18 cellular contexts compared by ENCODE assay signal in genomic region chr7:139769066-139769465, GRCh38. TPM values are rescaled to one million over a fixed set of nuclear protein-coding genes. Genes with fewer than 3 reads are reported as not detected.
DNase-seq lines count a peak whose midpoint lies in the region; ATAC-seq and TF ChIP-seq lines count a peak whose summit lies in the region.
"Had no signal": no experiment of that assay in that cellular context is flagged by ENCODE, and none has a peak within 500 bp of the region (broad histone marks: within the 10 kb centered on the region; RNA-seq: fewer than 3 reads in every experiment).

No MANE protein-coding gene starts in this region.

- H3K4me1 ChIP-seq in left ventricle myocardium inferior = peaks cover 97% of the 10 kb centered on the region

- no peak for ATAC-seq in stimulated activated naive CD8-positive, alpha-beta T cell treated with anti-CD3 and anti-CD28 coated beads, Interleukin-15, amount 100 ng/mL, for 72 hours
- ATAC-seq in GM21526 (IDR thresholded peaks at IDR 0.05; ENCODE audit: low FRiP score, unreplicated experiment) (no peak), GM19397 (IDR thresholded peaks at IDR 0.05; ENCODE audit: unreplicated experiment) (no peak)
- ATAC-seq: left lobe of liver had no signal

- DNase-seq in left ventricle myocardium inferior = no peak
- no peak for DNase-seq in cardiac septum (ENCODE audit: low spot score)
- DNase-seq in immature natural killer cell = no peak
- DNase-seq in stimulated activated naive CD8-positive, alpha-beta T cell treated with anti-CD3 and anti-CD28 coated beads, Interleukin-15, amount 100 ng/mL, for 72 hours = no peak
- DNase-seq in COLO829 (ENCODE audit: low spot score) = no peak
- DNase-seq: activated naive CD4-positive, alpha-beta T cell treated with anti-CD3 and anti-CD28 coated beads for 36 hours; AML-193; NCI-H1436 treated with DMSO at 0.1 percent for 48 hours; NCI-H446; SHP77; stimulated activated CD4-positive, alpha-beta T cell treated with anti-CD3 and anti-CD28 coated beads, Interleukin-15, amount 100 ng/mL, for 24 hours; T-helper 9 cell had no signal

- H3K4me3 Mint-ChIP-seq in immature natural killer cell = peak overlapping the region; percentile 66 to 82 (median 70)
- H3K4me3 Mint-ChIP-seq in stimulated activated naive CD8-positive, alpha-beta T cell treated with anti-CD3 and anti-CD28 coated beads, Interleukin-15, amount 100 ng/mL, for 72 hours = peak overlapping the region; percentile 50 to 64
- H3K4me3 Mint-ChIP-seq: activated naive CD4-positive, alpha-beta T cell treated with anti-CD3 and anti-CD28 coated beads for 36 hours had no signal

- H3K9me3 Mint-ChIP-seq in immature natural killer cell = no peaks in the 10 kb centered on the region
- no peaks in the 10 kb centered on the region for H3K9me3 Mint-ChIP-seq in stimulated activated naive CD8-positive, alpha-beta T cell treated with anti-CD3 and anti-CD28 coated beads, Interleukin-15, amount 100 ng/mL, for 72 hours
- H3K9me3 Mint-ChIP-seq: activated naive CD4-positive, alpha-beta T cell treated with anti-CD3 and anti-CD28 coated beads for 36 hours had no signal

- H3K27me3 Mint-ChIP-seq in immature natural killer cell (ENCODE audit: low read depth in 3 of 3) = no peaks in the 10 kb centered on the region
- H3K27me3 Mint-ChIP-seq in stimulated activated naive CD8-positive, alpha-beta T cell treated with anti-CD3 and anti-CD28 coated beads, Interleukin-15, amount 100 ng/mL, for 72 hours = no peaks in the 10 kb centered on the region

- H3K4me1 Mint-ChIP-seq in immature natural killer cell = peaks cover 82 to 94% of the 10 kb centered on the region in 2 donors
- peaks cover 82% of the 10 kb centered on the region for H3K4me1 Mint-ChIP-seq in stimulated activated naive CD8-positive, alpha-beta T cell treated with anti-CD3 and anti-CD28 coated beads, Interleukin-15, amount 100 ng/mL, for 72 hours

- H3K36me3 ChIP-seq in left ventricle myocardium inferior = peaks cover 14% of the 10 kb centered on the region
- H3K36me3 ChIP-seq: cardiac muscle cell had no signal

- H3K27ac Mint-ChIP-seq in immature natural killer cell = peak overlapping the region; percentile 82 to 98 (median 93)
- peak overlapping the region; percentile 97 to 99 for H3K27ac Mint-ChIP-seq in stimulated activated naive CD8-positive, alpha-beta T cell treated with anti-CD3 and anti-CD28 coated beads, Interleukin-15, amount 100 ng/mL, for 72 hours

- H3K27ac ChIP-seq in left ventricle myocardium inferior (replicated peaks) (peak overlapping the region; percentile 52), VCaP (peak overlapping the region; percentile 100)
- H3K27ac ChIP-seq: cardiac muscle cell had no signal

- no peak overlapping the region for H3K4me3 ChIP-seq in left ventricle myocardium inferior
- H3K4me3 ChIP-seq: cardiac muscle cell had no signal

- H3K9me3 ChIP-seq in left ventricle myocardium inferior (replicated peaks) = no peaks in the 10 kb centered on the region

- H3K36me3 Mint-ChIP-seq in immature natural killer cell = peaks cover 0 to 14% (median 3%) of the 10 kb centered on the region in 3 donors

- intact Hi-C loops in left ventricle myocardium inferior (cut with micrococcal nuclease) = no loop called here
- intact Hi-C loops in cardiac septum (cut with DNase I) = no loop called here

- no peaks in the 10 kb centered on the region for H3K27me3 ChIP-seq in left ventricle myocardium inferior (ENCODE audit: low read depth)
- H3K27me3 ChIP-seq: cardiac muscle cell had no signal

- TF ChIP-seq CTCF in left ventricle myocardium inferior (IDR thresholded peaks at IDR 0.05; ENCODE audit: borderline replicate concordance) = no peak
- no peak for TF ChIP-seq CTCF in VCaP (conservative IDR thresholded peaks at IDR 0.05)

RNA-seq across cellular contexts. Expression of gene HIPK2, which starts 8.7 kb away (rescaled TPM):
- total RNA-seq in left ventricle myocardium inferior (127 TPM), cardiac septum (218 TPM)
- polyA plus RNA-seq in immature natural killer cell = 10 to 100 TPM in 1 of 3 donors, 1 to 10 TPM in 2; 3.5 to 14.2 (median 3.7) TPM

RNA-seq across cellular contexts. Expression of gene TBXAS1, which starts 60.0 kb away (rescaled TPM):
- total RNA-seq in left ventricle myocardium inferior (3.9 TPM), cardiac septum (4.3 TPM)
- 10 to 100 TPM; 59.6 to 93.3 (median 68.7) TPM for polyA plus RNA-seq in immature natural killer cell
- total RNA-seq: fibroblast of villous mesenchyme had no signal
